In the genomic region with DNA sequence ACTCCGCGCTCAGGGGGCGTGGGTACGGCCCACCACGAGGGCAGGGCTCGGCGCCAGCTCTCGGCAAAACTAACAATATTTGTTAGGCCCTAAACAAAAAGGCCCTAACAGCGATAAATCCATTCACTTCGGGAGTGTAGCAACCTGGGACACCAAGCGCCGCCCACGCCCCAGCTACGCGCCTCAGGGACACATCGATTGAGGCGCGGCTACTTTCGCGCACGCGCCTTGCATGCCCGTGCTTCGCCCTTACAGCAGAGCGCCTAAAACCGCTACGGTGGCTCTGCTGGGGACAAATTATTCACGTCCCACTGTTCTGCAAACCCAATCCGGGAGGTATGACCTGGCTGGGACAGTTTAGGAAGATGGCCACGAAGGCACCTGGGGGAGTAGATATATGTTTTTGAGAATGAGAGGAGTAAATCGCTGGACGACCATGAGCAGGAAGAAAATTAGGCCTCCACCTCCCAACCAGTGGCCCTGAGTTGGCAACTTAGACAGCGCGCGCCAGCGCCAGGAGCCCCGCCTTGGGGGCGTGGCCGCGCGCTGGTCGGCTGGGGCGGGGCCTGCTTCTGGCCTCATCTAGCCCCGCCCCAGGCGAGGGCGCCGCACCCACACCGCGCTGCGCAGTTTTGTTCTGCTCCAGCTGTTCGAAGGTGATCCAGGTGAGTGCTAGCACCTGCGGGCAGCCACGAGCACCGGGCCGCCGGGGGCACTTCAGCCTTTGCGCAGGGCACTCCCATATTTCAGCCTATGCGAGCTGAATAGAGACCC, we compare ENCODE assay signal across 8 cellular contexts. TPM values are rescaled to one million over a fixed set of nuclear protein-coding genes. Genes with fewer than 3 reads are reported as not detected.
A peak's percentile ranks its signal among the peaks of the same experiment; 100 is the strongest.
DNase-seq lines count a peak whose midpoint lies in the region; ATAC-seq and TF ChIP-seq lines count a peak whose summit lies in the region.

A gene (plus strand): TSS at position 606 of the 774 bp plus-strand sequence. CDS start 18,614 bp downstream, outside the sequence.

- H3F3A ChIP-seq in Loucy (ENCODE audit: low read depth) = no peaks in the 10 kb centered on the region

- peaks cover 8% of the 10 kb centered on the region for H3K36me3 Mint-ChIP-seq in activated T-helper 2 cell treated with anti-CD3 and anti-CD28 coated beads, Interferon-gamma antibody, Interleukin-2, Interleukin-4, amounts not matched to agents 10 μg/mL and 5 μg/mL and 100 μg/mL, durations not matched to agents 14 hours and 24 hours and 36 hours (ENCODE audit: low read depth)
- H3K36me3 Mint-ChIP-seq in naive thymus-derived CD4-positive, alpha-beta T cell = peaks cover 0 to 5% (median 0%) of the 10 kb centered on the region in 5 donors
- peaks cover 0 to 4% of the 10 kb centered on the region in 2 donors for H3K36me3 Mint-ChIP-seq in stimulated activated naive B cell treated with anti-CD40 and anti-IgM and Interleukin-4, amounts not matched to agents 10 μg/mL and 1 μg/mL and 100 μg/mL, for 72 hours

- H3K4me3 Mint-ChIP-seq in activated T-helper 2 cell treated with anti-CD3 and anti-CD28 coated beads, Interferon-gamma antibody, Interleukin-2, Interleukin-4, amounts not matched to agents 10 μg/mL and 5 μg/mL and 100 μg/mL, durations not matched to agents 14 hours and 24 hours and 36 hours (ENCODE audit: low read depth) = no peak within 1 kb of the TSS
- no peak within 1 kb of the TSS for H3K4me3 Mint-ChIP-seq in naive thymus-derived CD4-positive, alpha-beta T cell
- H3K4me3 Mint-ChIP-seq in stimulated activated naive B cell treated with anti-CD40 and anti-IgM and Interleukin-4, amounts not matched to agents 10 μg/mL and 1 μg/mL and 100 μg/mL, for 72 hours = no peak within 1 kb of the TSS

- H3K27me3 Mint-ChIP-seq in activated T-helper 2 cell treated with anti-CD3 and anti-CD28 coated beads, Interferon-gamma antibody, Interleukin-2, Interleukin-4, amounts not matched to agents 10 μg/mL and 5 μg/mL and 100 μg/mL, durations not matched to agents 14 hours and 24 hours and 36 hours (ENCODE audit: low read depth) = peaks cover 6% of the 10 kb centered on the region
- H3K27me3 Mint-ChIP-seq in naive thymus-derived CD4-positive, alpha-beta T cell = peaks cover 0 to 16% (median 0%) of the 10 kb centered on the region in 5 donors
- H3K27me3 Mint-ChIP-seq in stimulated activated naive B cell treated with anti-CD40 and anti-IgM and Interleukin-4, amounts not matched to agents 10 μg/mL and 1 μg/mL and 100 μg/mL, for 72 hours = no peaks in the 10 kb centered on the region

- no peaks in the 10 kb centered on the region for H3K9me3 Mint-ChIP-seq in activated T-helper 2 cell treated with anti-CD3 and anti-CD28 coated beads, Interferon-gamma antibody, Interleukin-2, Interleukin-4, amounts not matched to agents 10 μg/mL and 5 μg/mL and 100 μg/mL, durations not matched to agents 14 hours and 24 hours and 36 hours
- no peaks in the 10 kb centered on the region for H3K9me3 Mint-ChIP-seq in naive thymus-derived CD4-positive, alpha-beta T cell
- no peaks in the 10 kb centered on the region for H3K9me3 Mint-ChIP-seq in stimulated activated naive B cell treated with anti-CD40 and anti-IgM and Interleukin-4, amounts not matched to agents 10 μg/mL and 1 μg/mL and 100 μg/mL, for 72 hours

- peak; percentile 80 for ATAC-seq in RWPE2 (ENCODE audit: low read depth)
- peak; percentile 98 for ATAC-seq in naive thymus-derived CD4-positive, alpha-beta T cell
- ATAC-seq in stimulated activated naive B cell treated with anti-CD40 and anti-IgM and Interleukin-4, amounts not matched to agents 10 μg/mL and 1 μg/mL and 100 μg/mL, for 72 hours (replicated peaks) = peak; percentile 87 to 91

- H3K27ac Mint-ChIP-seq in activated T-helper 2 cell treated with anti-CD3 and anti-CD28 coated beads, Interferon-gamma antibody, Interleukin-2, Interleukin-4, amounts not matched to agents 10 μg/mL and 5 μg/mL and 100 μg/mL, durations not matched to agents 14 hours and 24 hours and 36 hours = peak within 1 kb of the TSS; percentile 52
- peak within 1 kb of the TSS in 1 of 9 donors; percentile 89 for H3K27ac Mint-ChIP-seq in naive thymus-derived CD4-positive, alpha-beta T cell
- peak within 1 kb of the TSS; percentile 38 for H3K27ac Mint-ChIP-seq in stimulated activated naive B cell treated with anti-CD40 and anti-IgM and Interleukin-4, amounts not matched to agents 10 μg/mL and 1 μg/mL and 100 μg/mL, for 72 hours

- peaks cover 16% of the 10 kb centered on the region; the same call in 1 of the 2 replicates for H3K79me2 ChIP-seq in Loucy (ENCODE audit: insufficient read depth, low read length)

- H3K4me2 ChIP-seq in Loucy (ENCODE audit: low read depth, low read length, poor library complexity, severe bottlenecking) = peak within 1 kb of the TSS; percentile 98

- DNase-seq in ELR (ENCODE audit: low read depth) = peak; percentile 96
- DNase-seq in H7 = peak; percentile 94
- peak; percentile 93 for DNase-seq in RWPE2 (ENCODE audit: low spot score)
- peak; percentile 93 for DNase-seq in activated T-helper 2 cell treated with anti-CD3 and anti-CD28 coated beads, Interferon-gamma antibody, Interleukin-2, Interleukin-4, amounts not matched to agents 10 μg/mL and 5 μg/mL and 100 μg/mL, durations not matched to agents 14 hours and 24 hours and 36 hours (ENCODE audit: low spot score)
- peak; percentile 97 for DNase-seq in fibroblast of mammary gland (ENCODE audit: low read depth)
- peak; percentile 91 to 96 (median 93) for DNase-seq in naive thymus-derived CD4-positive, alpha-beta T cell
- DNase-seq in stimulated activated naive B cell treated with anti-CD40 and anti-IgM and Interleukin-4, amounts not matched to agents 10 μg/mL and 1 μg/mL and 100 μg/mL, for 72 hours = peak; percentile 92

- H3K9ac ChIP-seq in Loucy (ENCODE audit: low read depth, low read length, poor library complexity, severe bottlenecking) = peak within 1 kb of the TSS; percentile 84

- no peaks in the 10 kb centered on the region; the same call in 1 of the 2 replicates for H3K27me3 ChIP-seq in H7 (ENCODE audit: control insufficient read depth, insufficient read depth, low read length)
- H3K27me3 ChIP-seq in Loucy (ENCODE audit: insufficient read depth, low read length, poor library complexity, severe bottlenecking) = no peaks in the 10 kb centered on the region
- no peaks in the 10 kb centered on the region for H3K27me3 ChIP-seq in RWPE2 (ENCODE audit: insufficient read depth, poor library complexity, severe bottlenecking)
- no peaks in the 10 kb centered on the region for H3K27me3 ChIP-seq in naive thymus-derived CD4-positive, alpha-beta T cell (ENCODE audit: control insufficient read depth in 2 of 2, insufficient read depth in 2 of 2, low read length in 2 of 2)

- no peaks in the 10 kb centered on the region for H4K20me1 ChIP-seq in Loucy (ENCODE audit: insufficient read depth, low read length, poor library complexity, severe bottlenecking)

- H3K36me3 ChIP-seq in H7 (replicated peaks; ENCODE audit: control insufficient read depth, insufficient read depth, low read length) (no peaks in the 10 kb centered on the region), Loucy (ENCODE audit: insufficient read depth, low read length) (no peaks in the 10 kb centered on the region), RWPE2 (ENCODE audit: low read depth) (peaks cover 7% of the 10 kb centered on the region)
- no peaks in the 10 kb centered on the region for H3K36me3 ChIP-seq in naive thymus-derived CD4-positive, alpha-beta T cell (ENCODE audit: control insufficient read depth in 2 of 3, insufficient read depth in 3 of 3, low read length in 3 of 3)

- H2AFZ ChIP-seq in Loucy (ENCODE audit: low read length) = peak within 1 kb of the TSS; percentile 98

- no peaks in the 10 kb centered on the region for H3K9me3 ChIP-seq in Loucy (ENCODE audit: insufficient read depth, low read depth, low read length)
- no peaks in the 10 kb centered on the region for H3K9me3 ChIP-seq in RWPE2 (ENCODE audit: severe bottlenecking)
- H3K9me3 ChIP-seq in naive thymus-derived CD4-positive, alpha-beta T cell (ENCODE audit: control insufficient read depth in 2 of 3, low read length in 3 of 3) = no peaks in the 10 kb centered on the region

- H3K4me1 ChIP-seq in Loucy (ENCODE audit: insufficient read depth, low read length, poor library complexity, severe bottlenecking) (peaks cover 47% of the 10 kb centered on the region), RWPE2 (ENCODE audit: insufficient read depth, poor library complexity, severe bottlenecking) (peaks cover 12% of the 10 kb centered on the region)
- H3K4me1 ChIP-seq in naive thymus-derived CD4-positive, alpha-beta T cell (ENCODE audit: control insufficient read depth in 2 of 2, insufficient read depth in 2 of 2, low read length in 2 of 2) = peaks cover 16 to 18% of the 10 kb centered on the region in 2 donors

- POLR2A ChIA-PET in naive thymus-derived CD4-positive, alpha-beta T cell (lab: Charles Lee) = interaction anchor here (0.6 to 2.7 kb wide), 13 partner anchors 22 to 859 kb away, joined by 3 to 13 read pairs (median 4); a partner anchor contains a TSS

- TF ChIP-seq CTCF in Loucy (conservative IDR thresholded peaks at IDR 0.05; ENCODE audit: low read length) = no peak
- no peak for TF ChIP-seq CTCF in RWPE2 (IDR thresholded peaks at IDR 0.05; ENCODE audit: poor library complexity, severe bottlenecking)
- no peak for TF ChIP-seq CTCF in fibroblast of mammary gland (conservative IDR thresholded peaks at IDR 0.05; ENCODE audit: control insufficient read depth, insufficient read depth, low read depth, low read length)

- H3K9me2 ChIP-seq in Loucy (replicated peaks; ENCODE audit: low read depth, low read length) = no peaks in the 10 kb centered on the region

- peak within 1 kb of the TSS; percentile 78 for H3K27ac ChIP-seq in RWPE2 (ENCODE audit: poor library complexity, severe bottlenecking)
- peak within 1 kb of the TSS; percentile 78 for H3K27ac ChIP-seq in naive thymus-derived CD4-positive, alpha-beta T cell (ENCODE audit: low read depth, low read length)

- CTCF ChIA-PET in naive thymus-derived CD4-positive, alpha-beta T cell (lab: Charles Lee) = no interaction called here

- peaks cover 23% of the 10 kb centered on the region for H3K4me1 Mint-ChIP-seq in activated T-helper 2 cell treated with anti-CD3 and anti-CD28 coated beads, Interferon-gamma antibody, Interleukin-2, Interleukin-4, amounts not matched to agents 10 μg/mL and 5 μg/mL and 100 μg/mL, durations not matched to agents 14 hours and 24 hours and 36 hours (ENCODE audit: low read depth)
- peaks cover 6 to 27% (median 20%) of the 10 kb centered on the region in 7 donors for H3K4me1 Mint-ChIP-seq in naive thymus-derived CD4-positive, alpha-beta T cell
- peaks cover 14 to 17% of the 10 kb centered on the region in 2 donors for H3K4me1 Mint-ChIP-seq in stimulated activated naive B cell treated with anti-CD40 and anti-IgM and Interleukin-4, amounts not matched to agents 10 μg/mL and 1 μg/mL and 100 μg/mL, for 72 hours

- intact Hi-C loops in activated T-helper 2 cell treated with anti-CD3 and anti-CD28 coated beads, Interferon-gamma antibody, Interleukin-2, Interleukin-4, amounts not matched to agents 10 μg/mL and 5 μg/mL and 100 μg/mL, durations not matched to agents 14 hours and 24 hours and 36 hours (cut with micrococcal nuclease) = loop anchor here (1.0 kb wide), 4 partner anchors 30 to 196 kb away; a partner anchor contains a TSS
- intact Hi-C loops in naive thymus-derived CD4-positive, alpha-beta T cell (cut with micrococcal nuclease) = loop anchor here (1.0 to 5.0 kb wide), 12 partner anchors 30 to 1590 kb away; a partner anchor contains a TSS

- peak within 1 kb of the TSS; percentile 87 for H3K4me3 ChIP-seq in H7 (ENCODE audit: insufficient read depth, low read depth, low read length)
- peak within 1 kb of the TSS; percentile 93 for H3K4me3 ChIP-seq in Loucy (ENCODE audit: low read length, poor library complexity, severe bottlenecking)
- H3K4me3 ChIP-seq in RWPE2 (ENCODE audit: severe bottlenecking) = peak within 1 kb of the TSS; percentile 42
- H3K4me3 ChIP-seq in fibroblast of mammary gland (ENCODE audit: control insufficient read depth, low read depth, low read length) = peak within 1 kb of the TSS; percentile 99
- H3K4me3 ChIP-seq in naive thymus-derived CD4-positive, alpha-beta T cell (ENCODE audit: low read length) = peak within 1 kb of the TSS; percentile 91

RNA-seq across cellular contexts. Expression of the gene that starts here (rescaled TPM):
- total RNA-seq in H7 (2014; rRNA removed; shearing (Covaris generic)) = 235 and 280 TPM in 2 replicates
- 63.6 and 63.7 TPM in 2 replicates for total RNA-seq in activated T-helper 2 cell treated with anti-CD3 and anti-CD28 coated beads, Interferon-gamma antibody, Interleukin-2, Interleukin-4, amounts not matched to agents 10 μg/mL and 5 μg/mL and 100 μg/mL, durations not matched to agents 14 hours and 24 hours and 36 hours
- 10 to 100 TPM; 21.4 to 59.4 (median 48.3) TPM for total RNA-seq in naive thymus-derived CD4-positive, alpha-beta T cell
- 100 to 1,000 TPM in 1 of 2 donors, 10 to 100 TPM in 1; 91.2 to 119 TPM for polyA plus RNA-seq in naive thymus-derived CD4-positive, alpha-beta T cell

Comparison
In these comparisons a context has a peak if more than half of its experiments do, and no peak if none do; other contexts are left out.
1. Peak in every context shown above with its lines: DNase-seq, ATAC-seq, H3K4me3 ChIP-seq and H3K27ac ChIP-seq.
2. H3K4me3 ChIP-seq: peak in every context shown above with its lines; median percentile 99 in fibroblast of mammary gland; 93 in Loucy; 91 in naive thymus-derived CD4-positive, alpha-beta T cell; 87 in H7; 42 in RWPE2.